ENCODE assay signal across 19 cellular contexts in genomic region chr4:1115528-1116293, GRCh38. TPM values are rescaled to one million over a fixed set of nuclear protein-coding genes. Genes with fewer than 3 reads are reported as not detected.
DNase-seq lines count a peak whose midpoint lies in the region; TF ChIP-seq lines count a peak whose summit lies in the region.
"Had no signal": no experiment of that assay in that cellular context is flagged by ENCODE, and none has a peak within 500 bp of the region (broad histone marks: within the 10 kb centered on the region; RNA-seq: fewer than 3 reads in every experiment).

No MANE protein-coding gene starts in this region.

- H3K9ac ChIP-seq in mammary epithelial cell (ENCODE audit: insufficient read depth, low read length) (no peak overlapping the region), liver (ENCODE audit: low read depth in 1 of 2, low read length in 2 of 2) (no peak overlapping the region)

- in situ Hi-C loops in mammary epithelial cell (cut with MboI; ENCODE audit: low sequenced_read_pairs in 2 of 2), result no loop called here

- H3K9me3 Mint-ChIP-seq in MCF 10A (ENCODE audit: unreplicated experiment), result no peaks in the 10 kb centered on the region
- no peaks in the 10 kb centered on the region for H3K9me3 Mint-ChIP-seq in Calu3 (ENCODE audit: low read depth, unreplicated experiment)

- CTCF ChIA-PET in MCF 10A (lab: Yijun Ruan, JAX), result interaction anchor here (1.2 to 1.9 kb wide), 2 partner anchors 15 to 16 kb away, joined by 5 to 7 read pairs; no protein-coding TSS in a partner anchor
- CTCF ChIA-PET in mammary epithelial cell (lab: Charles Lee; ENCODE audit: low non-redundant PET), result no interaction called here
- CTCF ChIA-PET in Calu3 (lab: Charles Lee), result interaction anchor here (0.9 kb wide), 1 partner anchor 152 kb away, joined by 3 read pairs; no protein-coding TSS in a partner anchor

- H3K4me3 ChIP-seq in mammary epithelial cell (replicated peaks in 1 of 3; ENCODE audit: insufficient read depth in 1 of 3, low read depth in 2 of 3, low read length in 3 of 3) (no peak overlapping the region), epithelial cell of esophagus (ENCODE audit: low read length) (no peak overlapping the region), liver (ENCODE audit: low read depth in 1 of 3, low read length in 3 of 3) (no peak overlapping the region), right atrium auricular region (no peak overlapping the region)
- H3K4me3 ChIP-seq: SJSA1 had no signal

- H2AFZ ChIP-seq in mammary epithelial cell (ENCODE audit: low read depth, low read length), result no peak overlapping the region
- H2AFZ ChIP-seq: GM23338 had no signal

- no peak overlapping the region for H3K4me2 ChIP-seq in mammary epithelial cell (ENCODE audit: insufficient read depth, low read depth, low read length)
- H3K4me2 ChIP-seq: GM23338 had no signal

- TF ChIP-seq CTCF in MCF 10A (IDR thresholded peaks at IDR 0.05; ENCODE audit: unreplicated experiment), result no peak
- no peak for TF ChIP-seq CTCF in mammary epithelial cell (conservative IDR thresholded peaks at IDR 0.05 in 1 of 2, IDR thresholded peaks at IDR 0.05 in 1 of 2; ENCODE audit: extremely low read depth in 1 of 2, insufficient read depth in 1 of 2, low read depth in 1 of 2, low read length in 2 of 2)
- TF ChIP-seq CTCF in epithelial cell of esophagus (IDR thresholded peaks at IDR 0.05; ENCODE audit: insufficient read depth, low read depth, low read length, missing control alignments), result no peak
- TF ChIP-seq CTCF in liver (IDR thresholded peaks at IDR 0.05; ENCODE audit: low read depth, low read length, missing input control), result no peak
- TF ChIP-seq CTCF in right atrium auricular region (IDR thresholded peaks at IDR 0.05), result no peak
- no peak for TF ChIP-seq CTCF in Calu3 (IDR thresholded peaks at IDR 0.05; ENCODE audit: unreplicated experiment)

- no peaks in the 10 kb centered on the region for H4K20me1 ChIP-seq in mammary epithelial cell (ENCODE audit: insufficient read depth, low read length)

- H3K27ac Mint-ChIP-seq in MCF 10A (ENCODE audit: low read depth, unreplicated experiment), result no peak overlapping the region
- no peak overlapping the region for H3K27ac Mint-ChIP-seq in Calu3 (ENCODE audit: unreplicated experiment)
- H3K27ac Mint-ChIP-seq: CD14-positive monocyte, GM23338 had no signal

- POLR2A ChIA-PET in MCF 10A (lab: Yijun Ruan, JAX), result interaction anchor here (0.8 to 1.5 kb wide), 5 partner anchors 11 to 231 kb away, joined by 3 to 5 read pairs (median 4); partner anchors contain the start of genes MAEA and UVSSA

- H3K4me1 Mint-ChIP-seq in MCF 10A (ENCODE audit: insufficient read depth, unreplicated experiment) (peaks cover 11% of the 10 kb centered on the region), Calu3 (ENCODE audit: low read depth, unreplicated experiment) (peaks cover 8% of the 10 kb centered on the region)
- H3K4me1 Mint-ChIP-seq: CD14-positive monocyte, GM23338 had no signal

- no peak overlapping the region for H3K27ac ChIP-seq in mammary epithelial cell (ENCODE audit: insufficient read depth, low read depth, low read length)
- no peak overlapping the region for H3K27ac ChIP-seq in liver (ENCODE audit: low read depth in 1 of 2, low read length in 2 of 2)
- no peak overlapping the region for H3K27ac ChIP-seq in right atrium auricular region
- H3K27ac ChIP-seq: SJSA1 had no signal

- H3K9me3 ChIP-seq in mammary epithelial cell (replicated peaks; ENCODE audit: insufficient read depth, low read length), result no peaks in the 10 kb centered on the region
- H3K9me3 ChIP-seq in liver (ENCODE audit: control insufficient read depth in 4 of 4, low read length in 3 of 4), result no peaks in the 10 kb centered on the region
- H3K9me3 ChIP-seq in right atrium auricular region, result peaks cover 0 to 6% of the 10 kb centered on the region in 2 donors
- H3K9me3 ChIP-seq: SJSA1 had no signal

- H3K27me3 Mint-ChIP-seq in MCF 10A (ENCODE audit: insufficient read depth, unreplicated experiment) (peaks cover 40% of the 10 kb centered on the region), Calu3 (ENCODE audit: unreplicated experiment) (no peaks in the 10 kb centered on the region)

- intact Hi-C loops in MCF 10A (cut with micrococcal nuclease) (loop anchor here (5.0 kb wide), 1 partner anchor 33 kb away; no protein-coding TSS in a partner anchor), mammary epithelial cell (cut with micrococcal nuclease) (no loop called here), Calu3 (cut with micrococcal nuclease; ENCODE audit: unreplicated experiment) (no loop called here)

- no peaks in the 10 kb centered on the region for H3K79me2 ChIP-seq in mammary epithelial cell (ENCODE audit: insufficient read depth, low read length)

- H3K36me3 ChIP-seq in mammary epithelial cell (ENCODE audit: insufficient read depth, low read length) (no peaks in the 10 kb centered on the region), liver (ENCODE audit: control insufficient read depth in 4 of 4, insufficient read depth in 3 of 4, low read depth in 1 of 4, low read length in 3 of 4) (no peaks in the 10 kb centered on the region), right atrium auricular region (no peaks in the 10 kb centered on the region)
- H3K36me3 ChIP-seq: SJSA1 had no signal

- no peak overlapping the region for H3K4me3 Mint-ChIP-seq in MCF 10A (ENCODE audit: unreplicated experiment)
- no peak overlapping the region for H3K4me3 Mint-ChIP-seq in Calu3 (ENCODE audit: low read depth, unreplicated experiment)
- H3K4me3 Mint-ChIP-seq: GM23338 had no signal

- BruUV-seq in MCF 10A (replicated peaks; lab: Mats Ljungman, UMichigan) (no TSS peak), mammary epithelial cell (replicated peaks; lab: Mats Ljungman, UMichigan) (no TSS peak), Calu3 (replicated peaks; lab: Mats Ljungman, UMichigan) (no TSS peak)

- no peaks in the 10 kb centered on the region for H3K27me3 ChIP-seq in mammary epithelial cell (ENCODE audit: insufficient read depth, low read length)
- no peaks in the 10 kb centered on the region for H3K27me3 ChIP-seq in liver (ENCODE audit: control insufficient read depth in 4 of 4, insufficient read depth in 4 of 4, low read length in 3 of 4)
- no peaks in the 10 kb centered on the region for H3K27me3 ChIP-seq in right atrium auricular region
- H3K27me3 ChIP-seq: SJSA1 had no signal

- no peaks in the 10 kb centered on the region for H3K36me3 Mint-ChIP-seq in MCF 10A (ENCODE audit: insufficient read depth, unreplicated experiment)
- no peaks in the 10 kb centered on the region for H3K36me3 Mint-ChIP-seq in Calu3 (ENCODE audit: insufficient read depth, unreplicated experiment)
- H3K36me3 Mint-ChIP-seq: CD14-positive monocyte had no signal

- dilution Hi-C loops in mammary epithelial cell (cut with HindIII; ENCODE audit: low sequenced_read_pairs), result loop anchor here (5.0 to 10.0 kb wide), 2 partner anchors 63 to 501 kb away; no protein-coding TSS in a partner anchor

- no peak for TF ChIP-seq RAD21 in liver (IDR thresholded peaks at IDR 0.05)

- H3K4me1 ChIP-seq in mammary epithelial cell (ENCODE audit: insufficient read depth, low read length), result peaks cover 4% of the 10 kb centered on the region
- no peaks in the 10 kb centered on the region for H3K4me1 ChIP-seq in liver (ENCODE audit: control insufficient read depth in 4 of 4, insufficient read depth in 4 of 4, low read length in 3 of 4)
- H3K4me1 ChIP-seq in right atrium auricular region, result peaks cover 0 to 5% of the 10 kb centered on the region in 2 donors
- H3K4me1 ChIP-seq: SJSA1 had no signal

- peak; percentile 63 for DNase-seq in MCF 10A (ENCODE audit: unreplicated experiment)
- DNase-seq in mammary epithelial cell, result no peak
- peak; percentile 59 for DNase-seq in epithelial cell of esophagus (ENCODE audit: low read depth)
- DNase-seq in right atrium auricular region (ENCODE audit: low spot score), result no peak
- no peak for DNase-seq in pons (ENCODE audit: low spot score)
- no peak for DNase-seq in Calu3
- no peak for DNase-seq in activated naive CD4-positive, alpha-beta T cell (lab: John Stamatoyannopoulos, UW)
- DNase-seq: DMS79 treated with DMSO at 0.1 percent for 48 hours, GDM1, KBM-7, NCI-H1092 treated with DMSO at 0.1 percent for 48 hours, NCI-H1694, NCI-H774, RPMI8226 had no signal

- WGBS in mammary epithelial cell (ENCODE audit: low coverage, missing lambda C conversion rate), result 89% methylated on average over 8 of the region's 8 CpGs
- WGBS in liver, result 53% methylated on average over 8 of the region's 8 CpGs

TF ChIP-seq in liver, 16 proteins besides CTCF, POLR2A, EP300 and RAD21:
- TF ChIP-seq HNF4A (conservative IDR thresholded peaks at IDR 0.05), result peak; percentile 49 to 60
- TF ChIP-seq FOXA2 (IDR thresholded peaks at IDR 0.05), result no peak
- TF ChIP-seq RXRA (IDR thresholded peaks at IDR 0.05), result peak in 1 of 2 donors; percentile 12
- peak; percentile 54 for TF ChIP-seq ATF3 (IDR thresholded peaks at IDR 0.05)

RNA-seq across cellular contexts. Expression of gene RNF212, which starts 2.3 kb away (rescaled TPM):
- total RNA-seq in MCF 10A (2022) (not detected in 2 replicates), mammary epithelial cell (1 to 10 TPM in 1 of 2 donors, under 1 TPM in 1; 0.33 to 2.2 TPM), liver (under 1 TPM in 1 of 2 donors, not detected in 1; 0.47 TPM), right atrium auricular region (1 to 10 TPM; 1.9 TPM), Calu3 (2022) (not detected in 2 replicates)
- polyA plus RNA-seq in mammary epithelial cell (1.1 TPM), liver (under 1 TPM; 0.32 to 0.38 TPM)
- polyA minus RNA-seq in mammary epithelial cell, result not detected
- total RNA-seq: HT1080, SJSA1 had no signal

RNA-seq across cellular contexts. Expression of gene SPON2, which starts 56.7 kb away (rescaled TPM):
- total RNA-seq in MCF 10A (2022) (0.54 and 0.64 TPM in 2 replicates), mammary epithelial cell (1 to 10 TPM in 1 of 2 donors, under 1 TPM in 1; 0.83 to 1.2 TPM), liver (10 to 100 TPM; 35.7 to 80.3 TPM), right atrium auricular region (10 to 100 TPM; 13.0 to 20.8 TPM), Calu3 (2022) (2.2 and 2.4 TPM in 2 replicates)
- polyA plus RNA-seq in mammary epithelial cell (0.11 TPM), liver (10 to 100 TPM; 64.5 to 80.2 TPM)
- polyA minus RNA-seq in mammary epithelial cell, result not detected
- total RNA-seq: HT1080 had no signal

Comparison
In these comparisons a context has a peak if more than half of its experiments do, and no peak if none do; other contexts are left out.
1. DNase-seq: peak in MCF 10A (single experiment) and epithelial cell of esophagus (single experiment); none in mammary epithelial cell (single experiment), right atrium auricular region (single experiment), pons (single experiment), Calu3 (single experiment) and activated naive CD4-positive, alpha-beta T cell (0 of 4).